Comparison of ENCODE assay signal across 13 cellular contexts in genomic region chr15:37079726-37080125, GRCh38. TPM values are rescaled to one million over a fixed set of nuclear protein-coding genes. Genes with fewer than 3 reads are reported as not detected.
DNase-seq lines count a peak whose midpoint lies in the region; ATAC-seq, FAIRE-seq and TF ChIP-seq lines count a peak whose summit lies in the region.
"Had no signal": no experiment of that assay in that cellular context is flagged by ENCODE, and none has a peak within 500 bp of the region (broad histone marks: within the 10 kb centered on the region; RNA-seq: fewer than 3 reads in every experiment).

No MANE protein-coding gene starts in this region.

- no peak for FAIRE-seq in RCC 7860 (lab: Jason Lieb, UNC)
- FAIRE-seq: G401.6 had no signal

- no peaks in the 10 kb centered on the region for H3K27me3 ChIP-seq in left ventricle myocardium inferior (ENCODE audit: low read depth)
- H3K27me3 ChIP-seq in prostate gland (replicated peaks; ENCODE audit: insufficient read depth) = no peaks in the 10 kb centered on the region

- TF ChIP-seq POLR2A in prostate gland (IDR thresholded peaks at IDR 0.05) = no peak

- peak overlapping the region; percentile 66 for H3K27ac ChIP-seq in caudate nucleus (ENCODE audit: low read depth, low read length)
- peak overlapping the region; percentile 29 for H3K27ac ChIP-seq in left ventricle myocardium inferior (replicated peaks)
- H3K27ac ChIP-seq in prostate gland = no peak overlapping the region

- H3K9me3 ChIP-seq in left ventricle myocardium inferior (replicated peaks) = no peaks in the 10 kb centered on the region
- H3K9me3 ChIP-seq in prostate gland = no peaks in the 10 kb centered on the region

- WGBS in prostate gland = 25% methylated on average over 6 of the region's 6 CpGs

- TF ChIP-seq CTCF in left ventricle myocardium inferior (IDR thresholded peaks at IDR 0.05; ENCODE audit: borderline replicate concordance) = no peak
- TF ChIP-seq CTCF in prostate gland (IDR thresholded peaks at IDR 0.05) = no peak

- intact Hi-C loops in left ventricle myocardium inferior (cut with micrococcal nuclease) (no loop called here), sciatic nerve (cut with DNase I) (no loop called here), prostate gland (cut with DNase I) (no loop called here)

- DNase-seq in NCI-H1694 (lab: John Stamatoyannopoulos, UW) (peak; percentile 17), caudate nucleus (lab: John Stamatoyannopoulos, UW) (peak in 16 of 61 donors; percentile 21 to 65 (median 36)), left ventricle myocardium inferior (no peak), sciatic nerve (ENCODE audit: low spot score) (no peak), prostate gland (ENCODE audit: low spot score) (no peak), RCC 7860 (ENCODE audit: low spot score) (no peak), DMS153 treated with DMSO at 0.1 percent for 48 hours (lab: John Stamatoyannopoulos, UW; ENCODE audit: unreplicated experiment) (no peak), DMS79 treated with DMSO at 0.1 percent for 48 hours (lab: John Stamatoyannopoulos, UW) (no peak)
- DNase-seq: activated CD8-positive, alpha-beta T cell treated with anti-CD3 and anti-CD28 coated beads for 36 hours; activated gamma-delta T cell treated with Interleukin-2 at 50 U/mL for 16 hours; cerebellar nuclear complex; NCI-H1436 treated with DMSO at 0.1 percent for 48 hours had no signal

- H3K36me3 ChIP-seq in left ventricle myocardium inferior (peaks cover 12% of the 10 kb centered on the region), prostate gland (no peaks in the 10 kb centered on the region)

- H3K4me1 ChIP-seq in left ventricle myocardium inferior (peaks cover 76% of the 10 kb centered on the region), prostate gland (replicated peaks) (no peaks in the 10 kb centered on the region)

- H3K4me3 ChIP-seq in left ventricle myocardium inferior (peak overlapping the region; percentile 3), prostate gland (no peak overlapping the region)

- ATAC-seq in sciatic nerve = peak; percentile 85
- ATAC-seq: activated CD8-positive, alpha-beta T cell treated with anti-CD3 and anti-CD28 coated beads for 36 hours had no signal

RNA-seq across cellular contexts. Expression of gene MEIS2, which starts 20.6 kb away (rescaled TPM):
- total RNA-seq in left ventricle myocardium inferior = 36.0 TPM
- total RNA-seq in sciatic nerve = 22.0 TPM
- total RNA-seq in prostate gland = 10 to 100 TPM; 53.4 to 73.2 TPM

Comparison
In these comparisons a context has a peak if more than half of its experiments do, and no peak if none do; other contexts are left out.
1. H3K27ac ChIP-seq: peak in caudate nucleus (single experiment) and left ventricle myocardium inferior (single experiment); none in prostate gland (0 of 2).